In genomic region chr18:42929181-42929580, GRCh38 we compare ENCODE assay signal across 24 cellular contexts.
"Had no signal": no experiment of that assay in that cellular context is flagged by ENCODE, and none has a peak within 500 bp of the region (broad histone marks: within the 10 kb centered on the region; RNA-seq: fewer than 3 reads in every experiment).

No MANE protein-coding gene starts in this region.

- H3K36me3 ChIP-seq: left ventricle myocardium inferior, neural progenitor cell, neutrophil, ovary, right atrium auricular region, right lobe of liver, stomach, suprapubic skin, tibial nerve, uterus had no signal

- H3K4me3 ChIP-seq: left ventricle myocardium inferior, lung, neural progenitor cell, ovary, right atrium auricular region, right lobe of liver, skin epidermis, stomach, suprapubic skin, tibial nerve, uterus had no signal

- H3K9me3 ChIP-seq: left ventricle myocardium inferior, neutrophil, ovary, right atrium auricular region, right lobe of liver, stomach, suprapubic skin, tibial nerve, uterus had no signal

- ATAC-seq: natural killer cell; right lobe of liver; stimulated activated naive CD8-positive, alpha-beta T cell treated with anti-CD3 and anti-CD28 coated beads, Interleukin-15, Interleukin-2, amounts not matched to agents 100 U/mL and 50 U/mL, for 24 hours had no signal

- DNase-seq: immature natural killer cell; islet precursor cell; left ventricle myocardium inferior; naive B cell; natural killer cell; nephron progenitor cell; occipital lobe; ovary; right lobe of liver; stimulated activated CD4-positive, alpha-beta T cell treated with anti-CD3 and anti-CD28 coated beads, Interleukin-12 subunit alpha, Interleukin-12 subunit beta, amount 100 ng/mL, for 4 hours; stimulated activated CD4-positive, alpha-beta T cell treated with anti-CD3 and anti-CD28 coated beads, Interleukin-15, amount 100 ng/mL, for 24 hours; stimulated activated CD4-positive, alpha-beta T cell treated with anti-CD3 and anti-CD28 coated beads, Interleukin-2, amount 100 ng/mL, for 24 hours; stimulated activated CD4-positive, alpha-beta T cell treated with anti-CD3 and anti-CD28 coated beads, Interleukin-4, amount 100 ng/mL, for 1 hour; stimulated activated naive B cell treated with anti-CD40 and anti-IgM and Interleukin-4, amounts not matched to agents 10 μg/mL and 1 μg/mL and 100 μg/mL, for 72 hours; stimulated activated naive CD8-positive, alpha-beta T cell treated with anti-CD3 and anti-CD28 coated beads, Interleukin-15, Interleukin-2, amounts not matched to agents 100 U/mL and 50 U/mL, for 24 hours; stomach; uterus had no signal

- H3K27ac ChIP-seq: left ventricle myocardium inferior, neural progenitor cell, neutrophil, ovary, right atrium auricular region, right lobe of liver, skin epidermis, stomach, suprapubic skin, tibial nerve, uterus had no signal

- H3K27me3 ChIP-seq: neural progenitor cell, neutrophil, ovary, right atrium auricular region, right lobe of liver, stomach, suprapubic skin, tibial nerve, uterus had no signal

- H3K4me1 ChIP-seq: neural progenitor cell, right lobe of liver, stomach, suprapubic skin, uterus had no signal
